8 cellular contexts compared by ENCODE assay signal in genomic region chr2:152407204-152407721, GRCh38.
DNase-seq lines count a peak whose midpoint lies in the region; ATAC-seq, FAIRE-seq and TF ChIP-seq lines count a peak whose summit lies in the region.

No MANE protein-coding gene starts in this region.

- TF ChIP-seq CTCF in WTC11 (IDR thresholded peaks at IDR 0.05) (no peak), pancreas (IDR thresholded peaks at IDR 0.05) (no peak)

- POLR2A ChIA-PET in WTC11 (lab: Charles Lee) = no interaction called here

- 61 to 69% methylated on average over 8 of the region's 8 CpGs for WGBS in pancreas, 2 donors

- intact Hi-C loops in pancreas (cut with DNase I) = no loop called here

- H3K4me1 Mint-ChIP-seq in WTC11 = peaks cover 90% of the 10 kb centered on the region

- peak overlapping the region; percentile 59 for H3K4me2 ChIP-seq in BLaER1

- FAIRE-seq in pancreas (lab: Jason Lieb, UNC) = no peak

- ATAC-seq in HG03135 (IDR thresholded peaks at IDR 0.05; ENCODE audit: unreplicated experiment) (peak; percentile 78), WTC11 (peak; percentile 96), pancreas (peak in 3 of 4 donors; percentile 49 to 59 (median 57))

- DNase-seq in WTC11 (ENCODE audit: low spot score) = peak; percentile 64
- peak; percentile 62 for DNase-seq in germinal center (ENCODE audit: low spot score)
- peak in 1 of 6 donors; percentile 34 for DNase-seq in pancreas
- DNase-seq in NCI-H146 (lab: John Stamatoyannopoulos, UW) = no peak
- no peak for DNase-seq in NCI-H524 treated with DMSO at 0.1 percent for 48 hours (lab: John Stamatoyannopoulos, UW)

- no peaks in the 10 kb centered on the region for H3K36me3 Mint-ChIP-seq in WTC11

- H3K9ac ChIP-seq in BLaER1 = peak overlapping the region; percentile 48; the same call in 1 of the 2 replicates

- H3K9me3 ChIP-seq in BLaER1 (no peaks in the 10 kb centered on the region), pancreas (no peaks in the 10 kb centered on the region)

- CTCF ChIA-PET in WTC11 (lab: Charles Lee) = interaction anchor here (0.7 to 1.7 kb wide), 5 partner anchors 8 to 369 kb away, joined by 3 to 5 read pairs (median 3); no protein-coding TSS in a partner anchor

- H3K27me3 Mint-ChIP-seq in WTC11 (ENCODE audit: low read depth) = no peaks in the 10 kb centered on the region

- peak; percentile 29 for TF ChIP-seq POLR2A in GM19193 (IDR thresholded peaks at IDR 0.05; ENCODE audit: extremely low read depth, insufficient read depth, insufficient read length)

- H3K4me1 ChIP-seq in BLaER1 (peaks cover 60% of the 10 kb centered on the region), pancreas (peaks cover 21 to 61% (median 35%) of the 10 kb centered on the region in 3 donors)

- 0 out of 2 replicates have a peak overlapping the region, but pooled peaks have one; percentile 2 for H3K4me3 ChIP-seq in BLaER1
- H3K4me3 ChIP-seq in pancreas = peak overlapping the region in 1 of 4 donors; percentile 15

- H3K27ac Mint-ChIP-seq in WTC11 = peak overlapping the region; percentile 80

- H3K27ac ChIP-seq in BLaER1 (peak overlapping the region; percentile 27; the same call in 1 of the 2 replicates), pancreas (peak overlapping the region in 3 of 4 donors; percentile 30 to 83 (median 63))

- H3K27me3 ChIP-seq in BLaER1 (no peaks in the 10 kb centered on the region), pancreas (no peaks in the 10 kb centered on the region)

- H3K4me3 Mint-ChIP-seq in WTC11 = peak overlapping the region; percentile 60

- H3K36me3 ChIP-seq in BLaER1 (peaks cover 15% of the 10 kb centered on the region; the same call in 1 of the 2 replicates), pancreas (no peaks in the 10 kb centered on the region)

- no peaks in the 10 kb centered on the region for H3K9me3 Mint-ChIP-seq in WTC11

- peaks cover 99% of the 10 kb centered on the region for H4K20me1 ChIP-seq in BLaER1

TF ChIP-seq in WTC11, 78 proteins besides CTCF, POLR2A, EP300 and RAD21:
- TF ChIP-seq, protein P1, sequence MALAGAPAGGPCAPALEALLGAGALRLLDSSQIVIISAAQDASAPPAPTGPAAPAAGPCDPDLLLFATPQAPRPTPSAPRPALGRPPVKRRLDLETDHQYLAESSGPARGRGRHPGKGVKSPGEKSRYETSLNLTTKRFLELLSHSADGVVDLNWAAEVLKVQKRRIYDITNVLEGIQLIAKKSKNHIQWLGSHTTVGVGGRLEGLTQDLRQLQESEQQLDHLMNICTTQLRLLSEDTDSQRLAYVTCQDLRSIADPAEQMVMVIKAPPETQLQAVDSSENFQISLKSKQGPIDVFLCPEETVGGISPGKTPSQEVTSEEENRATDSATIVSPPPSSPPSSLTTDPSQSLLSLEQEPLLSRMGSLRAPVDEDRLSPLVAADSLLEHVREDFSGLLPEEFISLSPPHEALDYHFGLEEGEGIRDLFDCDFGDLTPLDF (CRISPR knock-in tag; IDR thresholded peaks at IDR 0.05) = no peak
- no peak for TF ChIP-seq TP53 (CRISPR knock-in tag; IDR thresholded peaks at IDR 0.05)
- TF ChIP-seq E2F5 (CRISPR knock-in tag; IDR thresholded peaks at IDR 0.05) = no peak
- TF ChIP-seq NR3C1 (CRISPR knock-in tag; conservative IDR thresholded peaks at IDR 0.05; ENCODE audit: low read depth) = no peak
- TF ChIP-seq IRF2 (CRISPR knock-in tag; IDR thresholded peaks at IDR 0.05; ENCODE audit: borderline replicate concordance, low read depth) = no peak
- no peak for TF ChIP-seq ZNF671 (CRISPR knock-in tag; IDR thresholded peaks at IDR 0.05)
- TF ChIP-seq, protein P2, sequence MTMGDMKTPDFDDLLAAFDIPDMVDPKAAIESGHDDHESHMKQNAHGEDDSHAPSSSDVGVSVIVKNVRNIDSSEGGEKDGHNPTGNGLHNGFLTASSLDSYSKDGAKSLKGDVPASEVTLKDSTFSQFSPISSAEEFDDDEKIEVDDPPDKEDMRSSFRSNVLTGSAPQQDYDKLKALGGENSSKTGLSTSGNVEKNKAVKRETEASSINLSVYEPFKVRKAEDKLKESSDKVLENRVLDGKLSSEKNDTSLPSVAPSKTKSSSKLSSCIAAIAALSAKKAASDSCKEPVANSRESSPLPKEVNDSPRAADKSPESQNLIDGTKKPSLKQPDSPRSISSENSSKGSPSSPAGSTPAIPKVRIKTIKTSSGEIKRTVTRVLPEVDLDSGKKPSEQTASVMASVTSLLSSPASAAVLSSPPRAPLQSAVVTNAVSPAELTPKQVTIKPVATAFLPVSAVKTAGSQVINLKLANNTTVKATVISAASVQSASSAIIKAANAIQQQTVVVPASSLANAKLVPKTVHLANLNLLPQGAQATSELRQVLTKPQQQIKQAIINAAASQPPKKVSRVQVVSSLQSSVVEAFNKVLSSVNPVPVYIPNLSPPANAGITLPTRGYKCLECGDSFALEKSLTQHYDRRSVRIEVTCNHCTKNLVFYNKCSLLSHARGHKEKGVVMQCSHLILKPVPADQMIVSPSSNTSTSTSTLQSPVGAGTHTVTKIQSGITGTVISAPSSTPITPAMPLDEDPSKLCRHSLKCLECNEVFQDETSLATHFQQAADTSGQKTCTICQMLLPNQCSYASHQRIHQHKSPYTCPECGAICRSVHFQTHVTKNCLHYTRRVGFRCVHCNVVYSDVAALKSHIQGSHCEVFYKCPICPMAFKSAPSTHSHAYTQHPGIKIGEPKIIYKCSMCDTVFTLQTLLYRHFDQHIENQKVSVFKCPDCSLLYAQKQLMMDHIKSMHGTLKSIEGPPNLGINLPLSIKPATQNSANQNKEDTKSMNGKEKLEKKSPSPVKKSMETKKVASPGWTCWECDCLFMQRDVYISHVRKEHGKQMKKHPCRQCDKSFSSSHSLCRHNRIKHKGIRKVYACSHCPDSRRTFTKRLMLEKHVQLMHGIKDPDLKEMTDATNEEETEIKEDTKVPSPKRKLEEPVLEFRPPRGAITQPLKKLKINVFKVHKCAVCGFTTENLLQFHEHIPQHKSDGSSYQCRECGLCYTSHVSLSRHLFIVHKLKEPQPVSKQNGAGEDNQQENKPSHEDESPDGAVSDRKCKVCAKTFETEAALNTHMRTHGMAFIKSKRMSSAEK (CRISPR knock-in tag; IDR thresholded peaks at IDR 0.05; ENCODE audit: borderline replicate concordance) = no peak
- TF ChIP-seq HMGA2 (CRISPR knock-in tag; IDR thresholded peaks at IDR 0.05) = no peak
- TF ChIP-seq TEAD4 (CRISPR knock-in tag; IDR thresholded peaks at IDR 0.05) = no peak
- TF ChIP-seq PRRX2 (CRISPR knock-in tag; IDR thresholded peaks at IDR 0.05) = no peak
- TF ChIP-seq NR2C2 (CRISPR knock-in tag; IDR thresholded peaks at IDR 0.05) = no peak
- TF ChIP-seq CREB1 (CRISPR knock-in tag; IDR thresholded peaks at IDR 0.05) = no peak
- TF ChIP-seq ESRRA (CRISPR knock-in tag; IDR thresholded peaks at IDR 0.05; ENCODE audit: borderline replicate concordance) = no peak
- no peak for TF ChIP-seq SP1 (CRISPR knock-in tag; conservative IDR thresholded peaks at IDR 0.05)

Comparison
In these comparisons a context has a peak if more than half of its experiments do, and no peak if none do; other contexts are left out.
1. DNase-seq: peak in WTC11 (single experiment) and germinal center (single experiment); none in NCI-H146 (single experiment) and NCI-H524 treated with DMSO at 0.1 percent for 48 hours (single experiment).
2. Peak in every context shown above with its lines, with median percentiles within 50 percentile points of each other: ATAC-seq.